ENCODE assay signal across 27 cellular contexts in the genomic region with DNA sequence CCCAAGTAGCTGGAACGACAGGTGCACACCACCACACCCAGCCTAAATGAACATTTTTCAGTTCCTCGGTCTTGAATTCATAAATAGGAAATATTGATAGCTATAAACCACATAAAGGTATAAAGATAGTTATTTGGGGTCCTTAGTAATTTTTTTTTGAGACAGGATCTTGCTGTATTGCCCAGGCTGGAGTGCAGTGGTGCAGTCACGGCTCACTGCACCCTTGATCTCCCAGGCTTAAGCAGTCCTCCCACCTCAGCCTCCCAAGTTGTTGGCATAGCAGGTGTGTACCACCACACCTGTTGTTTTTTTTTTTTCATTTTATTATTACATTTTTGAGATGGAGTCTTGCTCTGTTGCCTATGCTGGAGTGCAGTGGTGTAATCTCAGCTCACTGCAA. TPM values are rescaled to one million over a fixed set of nuclear protein-coding genes. Genes with fewer than 3 reads are reported as not detected.
"Had no signal": no experiment of that assay in that cellular context is flagged by ENCODE, and none has a peak within 500 bp of the region (broad histone marks: within the 10 kb centered on the region; RNA-seq: fewer than 3 reads in every experiment).

No MANE protein-coding gene starts in this region.

- H3K4me3 ChIP-seq: left lung, lower lobe of right lung, neural progenitor cell, right atrium auricular region, thoracic aorta had no signal

- H3K27me3 ChIP-seq: brain microvascular endothelial cell, left lung, neural progenitor cell, right atrium auricular region had no signal

- H3K27ac ChIP-seq: brain microvascular endothelial cell, left lung, lower lobe of right lung, neural progenitor cell, right atrium auricular region had no signal

- H3K9me3 ChIP-seq: left lung, lower lobe of right lung, right atrium auricular region, thoracic aorta had no signal

- H3K36me3 ChIP-seq: brain microvascular endothelial cell, left lung, lower lobe of right lung, neural progenitor cell, right atrium auricular region, thoracic aorta had no signal

- H3K4me3 Mint-ChIP-seq: activated CD4-positive, alpha-beta memory T cell treated with anti-CD3 and anti-CD28 coated beads, Interleukin-2, amount 10 ng/mL, durations not matched to agents 7 days and 5 days; activated CD4-positive, alpha-beta T cell treated with anti-CD3 and anti-CD28 coated beads, Interleukin-2, amount 10 ng/mL, durations not matched to agents 7 days and 5 days; activated naive CD8-positive, alpha-beta T cell; immature natural killer cell; naive thymus-derived CD8-positive, alpha-beta T cell; neural progenitor cell; type B pancreatic cell; WTC11 had no signal

- DNase-seq: activated CD4-positive, alpha-beta memory T cell treated with anti-CD3 and anti-CD28 coated beads, Interleukin-2, amount 10 ng/mL, durations not matched to agents 7 days and 5 days; activated CD4-positive, alpha-beta T cell treated with anti-CD3 and anti-CD28 coated beads for 1 hour; activated CD4-positive, alpha-beta T cell treated with anti-CD3 and anti-CD28 coated beads, Interleukin-2, amount 10 ng/mL, durations not matched to agents 7 days and 5 days; activated effector memory CD4-positive, alpha-beta T cell treated with Interleukin-2 at 50 U/mL for 16 hours; activated naive CD4-positive, alpha-beta T cell treated with Interleukin-2 at 50 U/mL for 16 hours; aorta; brain microvascular endothelial cell; foreskin fibroblast; hippocampal formation; immature natural killer cell; kidney glomerular epithelial cell; left lung; lower lobe of right lung; mesenchymal stem cell; naive thymus-derived CD8-positive, alpha-beta T cell; occipital lobe; stimulated activated CD4-positive, alpha-beta T cell treated with anti-CD3 and anti-CD28 coated beads, Interleukin-15, amount 100 ng/mL, for 24 hours; stimulated activated CD4-positive, alpha-beta T cell treated with anti-CD3 and anti-CD28 coated beads, Interleukin-2, amount 100 ng/mL, for 24 hours; stimulated activated naive CD4-positive, alpha-beta T cell; T-helper 2 cell had no signal

- H3K27ac Mint-ChIP-seq: activated CD4-positive, alpha-beta memory T cell treated with anti-CD3 and anti-CD28 coated beads, Interleukin-2, amount 10 ng/mL, durations not matched to agents 7 days and 5 days; activated CD4-positive, alpha-beta T cell treated with anti-CD3 and anti-CD28 coated beads, Interleukin-2, amount 10 ng/mL, durations not matched to agents 7 days and 5 days; neural progenitor cell; WTC11 had no signal

- FAIRE-seq: endothelial cell of umbilical vein had no signal

- H3K27me3 Mint-ChIP-seq: activated CD4-positive, alpha-beta memory T cell treated with anti-CD3 and anti-CD28 coated beads, Interleukin-2, amount 10 ng/mL, durations not matched to agents 7 days and 5 days; activated CD4-positive, alpha-beta T cell treated with anti-CD3 and anti-CD28 coated beads, Interleukin-2, amount 10 ng/mL, durations not matched to agents 7 days and 5 days; activated naive CD8-positive, alpha-beta T cell; naive thymus-derived CD8-positive, alpha-beta T cell; type B pancreatic cell had no signal

- ATAC-seq: left lung; lower lobe of right lung; naive thymus-derived CD8-positive, alpha-beta T cell; WTC11 had no signal

RNA-seq across cellular contexts. Expression of a gene that starts 55.6 kb away (rescaled TPM):
- total RNA-seq: activated CD4-positive, alpha-beta memory T cell treated with anti-CD3 and anti-CD28 coated beads, Interleukin-2, amount 10 ng/mL, durations not matched to agents 7 days and 5 days; activated CD4-positive, alpha-beta T cell treated with anti-CD3 and anti-CD28 coated beads, Interleukin-2, amount 10 ng/mL, durations not matched to agents 7 days and 5 days had no signal
- polyA plus RNA-seq: immature natural killer cell had no signal
